24 cellular contexts compared by ENCODE assay signal in genomic region chr17:63094636-63095035, GRCh38.
A peak's percentile ranks its signal among the peaks of the same experiment; 100 is the strongest.
DNase-seq lines count a peak whose midpoint lies in the region; ATAC-seq, FAIRE-seq and TF ChIP-seq lines count a peak whose summit lies in the region.
"Had no signal": no experiment of that assay in that cellular context is flagged by ENCODE, and none has a peak within 500 bp of the region (broad histone marks: within the 10 kb centered on the region; RNA-seq: fewer than 3 reads in every experiment).

No MANE protein-coding gene starts in this region.

- CTCF ChIA-PET in A549 (lab: Yijun Ruan, JAX) (no interaction called here), K562 (lab: Yijun Ruan, JAX; ENCODE audit: low intra/inter-chr PET ratio) (no interaction called here)

- H3K27me3 ChIP-seq in cardiac muscle cell: no peaks in the 10 kb centered on the region
- no peaks in the 10 kb centered on the region for H3K27me3 ChIP-seq in right atrium auricular region
- H3K27me3 ChIP-seq in K562 (ENCODE audit: control insufficient read depth in 2 of 2, insufficient read depth in 2 of 2, low read length in 2 of 2): no peaks in the 10 kb centered on the region
- H3K27me3 ChIP-seq: BE2C, BLaER1 had no signal

- no peaks in the 10 kb centered on the region for H3K4me1 Mint-ChIP-seq in stimulated activated naive CD8-positive, alpha-beta T cell treated with anti-CD3 and anti-CD28 coated beads, Interleukin-15, amount 100 ng/mL, for 72 hours
- H3K4me1 Mint-ChIP-seq: CD4-positive, CD25-positive, alpha-beta regulatory T cell had no signal

- POLR2A ChIA-PET in A549 (lab: Yijun Ruan, JAX) (no interaction called here), K562 (lab: Yijun Ruan, JAX) (no interaction called here)

- H3K36me3 ChIP-seq in cardiac muscle cell (no peaks in the 10 kb centered on the region), right atrium auricular region (no peaks in the 10 kb centered on the region), K562 (ENCODE audit: control insufficient read depth, insufficient read depth, low read length) (no peaks in the 10 kb centered on the region)
- H3K36me3 ChIP-seq: BLaER1 had no signal

- no peak overlapping the region for H3K9ac ChIP-seq in K562 (ENCODE audit: insufficient read depth in 1 of 2, low read depth in 2 of 2, low read length in 2 of 2)
- H3K9ac ChIP-seq: BLaER1 had no signal

- H3K4me2 ChIP-seq in A549 (no peak overlapping the region), K562 (ENCODE audit: insufficient read depth, low read length) (no peak overlapping the region)
- H3K4me2 ChIP-seq: BLaER1 had no signal

- BruUV-seq in K562 (replicated peaks; lab: Mats Ljungman, UMichigan): no TSS peak

- H3K27ac ChIP-seq in cardiac muscle cell: peak overlapping the region; percentile 23
- no peak overlapping the region for H3K27ac ChIP-seq in right atrium auricular region
- H3K27ac ChIP-seq in A549: no peak overlapping the region
- H3K27ac ChIP-seq in K562 (ENCODE audit: extremely low read depth, low read depth, low read length): no peak overlapping the region
- peak overlapping the region; percentile 37 for H3K27ac ChIP-seq in epithelial cell of prostate
- H3K27ac ChIP-seq: 22Rv1, BLaER1 had no signal

- DNase-seq in cardiac muscle cell (ENCODE audit: low read depth in 1 of 2, low spot score in 1 of 2): no peak
- DNase-seq in right atrium auricular region (ENCODE audit: low spot score): no peak
- DNase-seq in A549 (ENCODE audit: low read depth in 1 of 2, low spot score in 1 of 2): no peak
- no peak for DNase-seq in K562 (ENCODE audit: extremely low read depth in 1 of 4, low spot score in 3 of 4)
- no peak for DNase-seq in epithelial cell of prostate (ENCODE audit: low read depth, low spot score)
- no peak for DNase-seq in stimulated activated naive CD8-positive, alpha-beta T cell treated with anti-CD3 and anti-CD28 coated beads, Interleukin-15, amount 100 ng/mL, for 72 hours
- no peak for DNase-seq in anterior cingulate cortex (lab: John Stamatoyannopoulos, UW)
- no peak for DNase-seq in activated CD8-positive, alpha-beta memory T cell treated with anti-CD3 and anti-CD28 coated beads for 24 hours
- DNase-seq: ACHN; BE2C; C1 segment of cervical spinal cord; CD4-positive, alpha-beta memory T cell; CD4-positive, CD25-positive, alpha-beta regulatory T cell; CD8-positive, alpha-beta memory T cell; COR-L47; DMS79 treated with DMSO at 0.1 percent for 48 hours; GF-D8 had no signal

- TF ChIP-seq EP300 in A549 (IDR thresholded peaks at IDR 0.05): no peak
- no peak for TF ChIP-seq EP300 in K562 (IDR thresholded peaks at IDR 0.05; ENCODE audit: low read length)

- H3K4me1 ChIP-seq in cardiac muscle cell (ENCODE audit: low read depth) (no peaks in the 10 kb centered on the region), right atrium auricular region (no peaks in the 10 kb centered on the region), A549 (no peaks in the 10 kb centered on the region), K562 (replicated peaks in 1 of 2; ENCODE audit: control insufficient read depth in 2 of 2, insufficient read depth in 2 of 2, low read length in 2 of 2) (no peaks in the 10 kb centered on the region)

- no peak overlapping the region for H3K4me3 Mint-ChIP-seq in stimulated activated naive CD8-positive, alpha-beta T cell treated with anti-CD3 and anti-CD28 coated beads, Interleukin-15, amount 100 ng/mL, for 72 hours
- H3K4me3 Mint-ChIP-seq: CD14-positive monocyte; CD4-positive, alpha-beta memory T cell; CD4-positive, CD25-positive, alpha-beta regulatory T cell; CD8-positive, alpha-beta memory T cell had no signal

- TF ChIP-seq RAD21 in A549 (conservative IDR thresholded peaks at IDR 0.05 in 1 of 2, IDR thresholded peaks at IDR 0.05 in 1 of 2) (no peak), K562 (CRISPR knock-in tag; conservative IDR thresholded peaks at IDR 0.05 in 1 of 2, IDR thresholded peaks at IDR 0.05 in 1 of 2) (no peak)

- in situ Hi-C loops in K562 (cut with MboI): no loop called here

- H3K27me3 Mint-ChIP-seq in stimulated activated naive CD8-positive, alpha-beta T cell treated with anti-CD3 and anti-CD28 coated beads, Interleukin-15, amount 100 ng/mL, for 72 hours: no peaks in the 10 kb centered on the region
- H3K27me3 Mint-ChIP-seq: CD4-positive, alpha-beta memory T cell; CD4-positive, CD25-positive, alpha-beta regulatory T cell; CD8-positive, alpha-beta memory T cell had no signal

- H3K4me3 ChIP-seq in cardiac muscle cell (no peak overlapping the region), right atrium auricular region (no peak overlapping the region), A549 (no peak overlapping the region), K562 (no peak overlapping the region)
- H3K4me3 ChIP-seq: BLaER1 had no signal

- H3K27ac Mint-ChIP-seq in stimulated activated naive CD8-positive, alpha-beta T cell treated with anti-CD3 and anti-CD28 coated beads, Interleukin-15, amount 100 ng/mL, for 72 hours: no peak overlapping the region
- H3K27ac Mint-ChIP-seq: CD14-positive monocyte; CD4-positive, alpha-beta memory T cell; CD4-positive, CD25-positive, alpha-beta regulatory T cell had no signal

- H3K9me1 ChIP-seq in K562 (ENCODE audit: control insufficient read depth, insufficient read depth, low read length): no peaks in the 10 kb centered on the region

- H3K9me3 ChIP-seq in cardiac muscle cell (ENCODE audit: low read depth) (no peaks in the 10 kb centered on the region), right atrium auricular region (no peaks in the 10 kb centered on the region), A549 (no peaks in the 10 kb centered on the region), K562 (replicated peaks; ENCODE audit: control insufficient read depth, insufficient read depth, low read depth, low read length) (no peaks in the 10 kb centered on the region)
- H3K9me3 ChIP-seq: BE2C, BLaER1 had no signal

- peaks cover 0 to 6% of the 10 kb centered on the region in 2 donors for H3K9me3 Mint-ChIP-seq in stimulated activated naive CD8-positive, alpha-beta T cell treated with anti-CD3 and anti-CD28 coated beads, Interleukin-15, amount 100 ng/mL, for 72 hours

- H2AFZ ChIP-seq in K562 (ENCODE audit: low read depth, low read length): no peak overlapping the region

- FAIRE-seq in A549 (lab: Jason Lieb, UNC) (no peak), K562 (lab: Jason Lieb, UNC) (no peak)
- FAIRE-seq: D721Med, G401.6, GM12891, GM19239 had no signal

- H4K20me1 ChIP-seq in K562 (replicated peaks; ENCODE audit: control insufficient read depth, insufficient read depth, low read length): no peaks in the 10 kb centered on the region
- H4K20me1 ChIP-seq: BLaER1 had no signal

- no peaks in the 10 kb centered on the region for H3K79me2 ChIP-seq in K562 (ENCODE audit: control insufficient read depth, insufficient read depth, low read length)

- WGBS in A549 (ENCODE audit: missing lambda C conversion rate): 80% methylated on average over 3 of the region's 3 CpGs
- WGBS in K562 (ENCODE audit: insufficient coverage, low coverage, missing lambda C conversion rate): 39% methylated on average over 3 of the region's 3 CpGs

- ATAC-seq in A549 (no peak), K562 (no peak)
- no peak for ATAC-seq in stimulated activated naive CD8-positive, alpha-beta T cell treated with anti-CD3 and anti-CD28 coated beads, Interleukin-15, amount 100 ng/mL, for 72 hours

- TF ChIP-seq CTCF in cardiac muscle cell (IDR thresholded peaks at IDR 0.05; ENCODE audit: low read depth, low read length) (no peak), right atrium auricular region (IDR thresholded peaks at IDR 0.05) (no peak), A549 (IDR thresholded peaks at IDR 0.05) (no peak), K562 (IDR thresholded peaks at IDR 0.05 in 2 of 3, conservative IDR thresholded peaks at IDR 0.05 in 1 of 3; ENCODE audit: insufficient read depth in 2 of 3, low read depth in 1 of 3, low read length in 3 of 3) (no peak)

- no peak for TF ChIP-seq POLR2A in A549 (IDR thresholded peaks at IDR 0.05; ENCODE audit: low read length)
- no peak for TF ChIP-seq POLR2A in K562 (conservative IDR thresholded peaks at IDR 0.05)

- intact Hi-C loops in K562 (cut with micrococcal nuclease): no loop called here

TF ChIP-seq in A549, 52 proteins besides CTCF, POLR2A, EP300 and RAD21:
- peak; percentile 91 for TF ChIP-seq MAFK (IDR thresholded peaks at IDR 0.05; ENCODE audit: partially characterized antibody)
- no peak for TF ChIP-seq HES2 (IDR thresholded peaks at IDR 0.05)

TF ChIP-seq in K562, 482 proteins besides CTCF, POLR2A, EP300 and RAD21 (continues in another document):
- no peak for TF ChIP-seq ZNF280B (CRISPR knock-in tag; IDR thresholded peaks at IDR 0.05)
- TF ChIP-seq MAFK (IDR thresholded peaks at IDR 0.05; ENCODE audit: low read length): peak; percentile 60
- no peak for TF ChIP-seq RCOR1 (IDR thresholded peaks at IDR 0.05; ENCODE audit: borderline replicate concordance in 1 of 2, low read depth in 2 of 2, low read length in 2 of 2)
- no peak for TF ChIP-seq KLF13 (tag; IDR thresholded peaks at IDR 0.05; ENCODE audit: borderline replicate concordance, low read depth)

Comparison
In these comparisons a context has a peak if more than half of its experiments do, and no peak if none do; other contexts are left out.
1. H3K27ac ChIP-seq: peak in cardiac muscle cell (single experiment) and epithelial cell of prostate (single experiment); none in right atrium auricular region (0 of 2), A549 (0 of 2) and K562 (single experiment).